Comparison of ENCODE assay signal across 8 cellular contexts in the genomic region with DNA sequence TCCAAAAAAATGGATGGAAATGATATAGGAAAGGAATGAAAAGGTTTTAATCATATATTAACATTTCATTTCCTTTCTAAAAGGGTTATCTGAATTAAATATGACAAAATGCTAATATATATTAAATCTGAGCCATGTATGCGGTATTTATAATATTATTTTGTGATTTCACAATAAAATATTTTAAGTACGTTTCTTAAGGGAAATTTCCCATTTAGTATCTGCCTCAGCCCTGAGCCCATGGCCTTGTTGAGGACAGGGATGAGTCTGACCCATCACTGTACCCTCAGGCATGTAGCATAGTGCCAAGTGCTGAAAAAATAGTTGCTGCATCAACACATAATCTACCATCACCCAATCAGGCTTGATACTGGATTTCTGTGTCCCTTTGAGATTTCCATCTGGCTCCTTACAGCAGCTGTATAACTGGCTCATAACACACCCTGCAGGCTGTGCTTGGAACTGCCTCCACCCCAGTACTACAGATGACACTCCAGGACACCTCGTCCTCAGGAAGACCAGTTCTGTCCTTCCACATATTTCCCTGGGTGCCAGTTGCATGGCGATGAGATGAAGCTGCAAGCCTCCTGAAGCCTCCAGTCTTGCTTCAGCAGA. TPM values are rescaled to one million over a fixed set of nuclear protein-coding genes. Genes with fewer than 3 reads are reported as not detected.
DNase-seq lines count a peak whose midpoint lies in the region; ATAC-seq lines count a peak whose summit lies in the region.

No MANE protein-coding gene starts in this region.

- no peaks in the 10 kb centered on the region for H3K27me3 ChIP-seq in SJCRH30

- intact Hi-C loops in head of caudate nucleus (cut with DNase I): no loop called here

- DNase-seq in SIG-M5 treated with dmso at 0.1 percent for 504 hours (lab: John Stamatoyannopoulos, UW; ENCODE audit: unreplicated experiment) (peak; percentile 20), SIG-M5 (lab: John Stamatoyannopoulos, UW) (no peak), SJCRH30 (peak; percentile 18 to 46), glomerular visceral epithelial cell (ENCODE audit: extremely low spot score) (peak; percentile 7), head of caudate nucleus (no peak), kidney glomerular epithelial cell (lab: John Stamatoyannopoulos, UW) (no peak)

- H3K36me3 ChIP-seq in SJCRH30: no peaks in the 10 kb centered on the region

- H3K4me1 ChIP-seq in SJCRH30: no peaks in the 10 kb centered on the region

- H3K4me3 ChIP-seq in SJCRH30: no peak overlapping the region

- peak; percentile 83 for ATAC-seq in HG02642 (IDR thresholded peaks at IDR 0.05; ENCODE audit: poor library complexity, unreplicated experiment)
- ATAC-seq in HG02852 (IDR thresholded peaks at IDR 0.05; ENCODE audit: unreplicated experiment): no peak

- H3K27ac ChIP-seq in SJCRH30: no peak overlapping the region

- no peaks in the 10 kb centered on the region for H3K9me3 ChIP-seq in SJCRH30 (replicated peaks)

RNA-seq across cellular contexts. Expression of a gene that starts 59.4 kb away (rescaled TPM):
- 1.2 and 1.7 TPM in 2 replicates for total RNA-seq in SJCRH30 (2014; rRNA removed; shearing (Covaris generic))

Comparison
In these comparisons a context has a peak if more than half of its experiments do, and no peak if none do; other contexts are left out.
1. DNase-seq: peak in SIG-M5 treated with dmso at 0.1 percent for 504 hours (single experiment), SJCRH30 (2 of 2) and glomerular visceral epithelial cell (single experiment); none in SIG-M5 (single experiment), head of caudate nucleus (0 of 42) and kidney glomerular epithelial cell (single experiment).